7 cellular contexts compared by ENCODE assay signal in genomic region chrX:154516655-154517100, GRCh38. TPM values are rescaled to one million over a fixed set of nuclear protein-coding genes. Genes with fewer than 3 reads are reported as not detected.
DNase-seq lines count a peak whose midpoint lies in the region; ATAC-seq and TF ChIP-seq lines count a peak whose summit lies in the region.

No MANE protein-coding gene starts in this region.

- peak overlapping the region; percentile 85 for H3K4me3 Mint-ChIP-seq in dendritic cell treated with granulocyte-macrophage colony-stimulating factor and Interleukin-4, amounts not matched to agents 40 ng/mL and 50 ng/mL, for 4 days

- H3K4me1 Mint-ChIP-seq in dendritic cell treated with granulocyte-macrophage colony-stimulating factor and Interleukin-4, amounts not matched to agents 40 ng/mL and 50 ng/mL, for 4 days (ENCODE audit: low read depth), result peaks cover 27% of the 10 kb centered on the region

- H3K27ac Mint-ChIP-seq in dendritic cell treated with granulocyte-macrophage colony-stimulating factor and Interleukin-4, amounts not matched to agents 40 ng/mL and 50 ng/mL, for 4 days, result peak overlapping the region; percentile 92

- no peak for TF ChIP-seq EP300 in upper lobe of left lung (IDR thresholded peaks at IDR 0.05)

- TF ChIP-seq POLR2A in GM18505 (IDR thresholded peaks at IDR 0.05; ENCODE audit: borderline replicate concordance, extremely low read depth, insufficient read depth, insufficient read length) (no peak), upper lobe of left lung (IDR thresholded peaks at IDR 0.05) (no peak)

- no peaks in the 10 kb centered on the region for H3K9me3 Mint-ChIP-seq in dendritic cell treated with granulocyte-macrophage colony-stimulating factor and Interleukin-4, amounts not matched to agents 40 ng/mL and 50 ng/mL, for 4 days

- H3K27ac ChIP-seq in upper lobe of left lung, result peak overlapping the region; percentile 79 to 94 (median 92)

- no peaks in the 10 kb centered on the region for H3K27me3 Mint-ChIP-seq in dendritic cell treated with granulocyte-macrophage colony-stimulating factor and Interleukin-4, amounts not matched to agents 40 ng/mL and 50 ng/mL, for 4 days

- H3K36me3 ChIP-seq in upper lobe of left lung, result no peaks in the 10 kb centered on the region

- H3K36me3 Mint-ChIP-seq in dendritic cell treated with granulocyte-macrophage colony-stimulating factor and Interleukin-4, amounts not matched to agents 40 ng/mL and 50 ng/mL, for 4 days (ENCODE audit: low read depth), result peaks cover 7% of the 10 kb centered on the region

- peaks cover 0 to 8% (median 0%) of the 10 kb centered on the region in 4 donors for H3K9me3 ChIP-seq in upper lobe of left lung

- peaks cover 0 to 9% (median 0%) of the 10 kb centered on the region in 4 donors for H3K27me3 ChIP-seq in upper lobe of left lung

- ATAC-seq in GM18505 (IDR thresholded peaks at IDR 0.05; ENCODE audit: unreplicated experiment), result peak; percentile 4
- ATAC-seq in upper lobe of left lung (ENCODE audit: low FRiP score in 2 of 2), result peak; percentile 66 to 69

- WGBS in upper lobe of left lung, 2 donors, result 2 to 37% methylated on average over 11 to 19 of the region's 19 CpGs

- intact Hi-C loops in dendritic cell treated with granulocyte-macrophage colony-stimulating factor and Interleukin-4, amounts not matched to agents 40 ng/mL and 50 ng/mL, for 4 days (cut with micrococcal nuclease), result no loop called here
- intact Hi-C loops in posterior vena cava (cut with DNase I), result loop anchor here in 1 of 2 donors (5.0 kb wide), 1 partner anchor 739 kb away; no protein-coding TSS in a partner anchor

- DNase-seq in NAMALWA (ENCODE audit: low spot score) (peak; percentile 32), medulla oblongata (ENCODE audit: extremely low spot score) (peak; percentile 74), upper lobe of left lung (no peak), posterior vena cava (ENCODE audit: low spot score) (no peak)
- DNase-seq in central memory CD4-positive, alpha-beta T cell, result no peak

- TF ChIP-seq CTCF in upper lobe of left lung (IDR thresholded peaks at IDR 0.05), result no peak

- H3K4me1 ChIP-seq in upper lobe of left lung, result peaks cover 0 to 22% (median 0%) of the 10 kb centered on the region in 4 donors

- H3K4me3 ChIP-seq in upper lobe of left lung, result peak overlapping the region; percentile 31 to 69 (median 66)

RNA-seq across cellular contexts. Expression of gene FAM3A, which starts 0.6 kb away (rescaled TPM):
- total RNA-seq in upper lobe of left lung (10 to 100 TPM; 41.0 to 67.1 (median 49.3) TPM), posterior vena cava (10 to 100 TPM; 26.1 to 28.6 TPM)

RNA-seq across cellular contexts. Expression of gene SLC10A3, which starts 26.2 kb away (rescaled TPM):
- total RNA-seq in upper lobe of left lung (10 to 100 TPM; 16.8 to 33.4 (median 28.7) TPM), posterior vena cava (10 to 100 TPM; 27.4 to 31.3 TPM)

RNA-seq across cellular contexts. Expression of gene G6PD, which starts 30.0 kb away (rescaled TPM):
- total RNA-seq in upper lobe of left lung (100 to 1,000 TPM in 2 of 6 donors, 10 to 100 TPM in 4; 50.4 to 112 (median 81.7) TPM), posterior vena cava (10 to 100 TPM; 51.9 to 55.4 TPM)

RNA-seq across cellular contexts. Expression of gene UBL4A, which starts 30.3 kb away (rescaled TPM):
- total RNA-seq in upper lobe of left lung (10 to 100 TPM; 13.6 to 52.2 (median 43.8) TPM), posterior vena cava (10 to 100 TPM; 30.1 TPM)

RNA-seq across cellular contexts. Expression of gene IKBKG, which starts 30.7 kb away (rescaled TPM):
- 10 to 100 TPM; 11.1 to 46.3 (median 39.7) TPM for total RNA-seq in upper lobe of left lung
- total RNA-seq in posterior vena cava, result 10 to 100 TPM; 24.2 to 25.6 TPM

Comparison
In these comparisons a context has a peak if more than half of its experiments do, and no peak if none do; other contexts are left out.
1. DNase-seq: peak in NAMALWA (single experiment) and medulla oblongata (single experiment); none in upper lobe of left lung (0 of 2), posterior vena cava (single experiment) and central memory CD4-positive, alpha-beta T cell (single experiment).